33 cellular contexts compared by ENCODE assay signal in genomic region chr6:94026575-94026974, GRCh38.
"Had no signal": no experiment of that assay in that cellular context is flagged by ENCODE, and none has a peak within 500 bp of the region (broad histone marks: within the 10 kb centered on the region; RNA-seq: fewer than 3 reads in every experiment).

No MANE protein-coding gene starts in this region.

- H3K9me3 ChIP-seq: SJCRH30 had no signal

- H3K4me2 ChIP-seq: PC-9 had no signal

- H3K27me3 ChIP-seq: SJCRH30 had no signal

- H3K4me3 ChIP-seq: PC-9, SJCRH30, SK-N-MC had no signal

- DNase-seq: Karpas-422, KG1, NCI-H1048, NCI-H1092 treated with DMSO at 0.1 percent for 48 hours, NCI-H1105 treated with DMSO at 0.1 percent for 48 hours, NCI-H1417, NCI-H1436, NCI-H146, NCI-H1694, NCI-H187, NCI-H1930, NCI-H2029 treated with DMSO at 0.1 percent for 48 hours, NCI-H2081 treated with DMSO at 0.1 percent for 48 hours, NCI-H2107, NCI-H2171 treated with DMSO at 0.1 percent for 48 hours, NCI-H226, NCI-H446 treated with DMSO at 0.1 percent for 48 hours, NCI-H510A, NCI-H524, NCI-H526, NCI-H69, NCI-H748 treated with DMSO at 0.1 percent for 48 hours, NCI-H82, PC-9, SHP77, SIG-M5, SJCRH30, T-cell had no signal

- H3K27me3 Mint-ChIP-seq: T-cell had no signal

- H3K27ac ChIP-seq: PC-9, RWPE1, SJCRH30, SK-N-MC had no signal

- H2AFZ ChIP-seq: PC-9 had no signal

- H3K36me3 Mint-ChIP-seq: T-cell had no signal

- H3K4me3 Mint-ChIP-seq: T-cell had no signal

- H3K4me1 ChIP-seq: SJCRH30 had no signal

- H3K36me3 ChIP-seq: SJCRH30 had no signal

- ATAC-seq: Panc1, Right ventricle myocardium inferior, SK-N-SH treated with all-trans-retinoic acid at 6 μM for 48 hours, T-cell had no signal

- H3K27ac Mint-ChIP-seq: T-cell had no signal

- H3K4me1 Mint-ChIP-seq: T-cell had no signal
